In the genomic region with DNA sequence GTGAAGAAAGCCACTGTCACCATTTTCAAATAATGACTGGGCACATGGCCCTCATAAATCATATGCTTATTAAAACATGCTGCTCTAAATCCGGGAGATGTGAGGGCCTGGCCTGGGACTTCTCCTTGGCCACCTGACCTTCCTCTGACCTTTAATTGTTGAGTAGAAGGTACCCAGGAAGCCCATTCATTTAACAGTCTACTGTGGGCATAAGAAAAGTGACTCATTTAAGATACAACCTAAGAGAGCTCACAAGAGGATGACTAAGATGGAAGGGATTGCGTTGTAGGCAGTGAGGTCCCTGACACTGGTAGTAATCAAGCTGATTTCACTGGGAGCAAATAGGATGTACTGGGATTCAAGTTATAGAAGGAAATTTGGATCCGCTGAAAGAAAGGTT, we compare ENCODE assay signal across 19 cellular contexts.
DNase-seq lines count a peak whose midpoint lies in the region; ATAC-seq and TF ChIP-seq lines count a peak whose summit lies in the region.
"Had no signal": no experiment of that assay in that cellular context is flagged by ENCODE, and none has a peak within 500 bp of the region (broad histone marks: within the 10 kb centered on the region; RNA-seq: fewer than 3 reads in every experiment).

No MANE protein-coding gene starts in this region.

- no peak overlapping the region for H3K4me3 ChIP-seq in Panc1 (ENCODE audit: low read depth in 2 of 2, low read length in 2 of 2)

- peak; percentile 59 for DNase-seq in CD14-positive monocyte (ENCODE audit: low spot score)
- peak; percentile 15 for DNase-seq in M059J (ENCODE audit: low read depth)
- DNase-seq in Panc1 (ENCODE audit: low read depth, low spot score) = peak; percentile 2
- DNase-seq in kidney tubule cell (ENCODE audit: low spot score) = peak; percentile 4
- DNase-seq in pons (ENCODE audit: low spot score) = no peak
- DNase-seq in DMS 273 treated with DMSO at 0.1 percent for 48 hours (lab: John Stamatoyannopoulos, UW) = no peak
- DNase-seq in DMS153 treated with DMSO at 0.1 percent for 48 hours (lab: John Stamatoyannopoulos, UW; ENCODE audit: unreplicated experiment) = no peak
- DNase-seq: AML-193; Calu3; CD4-positive, alpha-beta memory T cell; DMS79 treated with DMSO at 0.1 percent for 48 hours; H9; Kasumi-1; NCI-H1048; NCI-H1694; NCI-H524; T-cell had no signal

- TF ChIP-seq CTCF in CD14-positive monocyte (IDR thresholded peaks at IDR 0.05) (no peak), Panc1 (IDR thresholded peaks at IDR 0.05) (no peak)

- no peaks in the 10 kb centered on the region for H3K9me3 ChIP-seq in Panc1 (ENCODE audit: control insufficient read depth, insufficient read depth, low read depth, low read length)

- H3K4me1 ChIP-seq in Panc1 (ENCODE audit: control insufficient read depth, insufficient read depth, low read length) = no peaks in the 10 kb centered on the region

- BruUV-seq in Panc1 (replicated peaks; lab: Mats Ljungman, UMichigan) = no TSS peak

- peaks cover 4 to 12% (median 6%) of the 10 kb centered on the region in 7 donors for H3K9me3 Mint-ChIP-seq in CD14-positive monocyte
- H3K9me3 Mint-ChIP-seq: H9, IgD-negative memory B cell, T-cell had no signal

- H3K27me3 Mint-ChIP-seq in CD14-positive monocyte (ENCODE audit: low read depth in 3 of 3) = peaks cover 0 to 5% (median 1%) of the 10 kb centered on the region in 3 donors
- H3K27me3 Mint-ChIP-seq: IgD-negative memory B cell had no signal

- H3K4me1 Mint-ChIP-seq in CD14-positive monocyte = peaks cover 57% of the 10 kb centered on the region
- H3K4me1 Mint-ChIP-seq: CD4-positive, alpha-beta memory T cell; T-cell had no signal

- H3K27ac ChIP-seq in Panc1 (ENCODE audit: low read length) = no peak overlapping the region

- H3K4me3 Mint-ChIP-seq in CD14-positive monocyte = peak overlapping the region in 1 of 2 donors; percentile 11
- H3K4me3 Mint-ChIP-seq: CD4-positive, alpha-beta memory T cell; H9; IgD-negative memory B cell; T-cell had no signal

- H3K36me3 ChIP-seq in Panc1 (ENCODE audit: control insufficient read depth, insufficient read depth, low read length) = no peaks in the 10 kb centered on the region

- POLR2A ChIA-PET in Panc1 (lab: Charles Lee) = no interaction called here

- intact Hi-C loops in CD14-positive monocyte (cut with micrococcal nuclease) = no loop called here
- intact Hi-C loops in Panc1 (cut with micrococcal nuclease; ENCODE audit: unreplicated experiment) = no loop called here

- H3K36me3 Mint-ChIP-seq in CD14-positive monocyte = no peaks in the 10 kb centered on the region
- H3K36me3 Mint-ChIP-seq: CD4-positive, alpha-beta memory T cell; T-cell had no signal

- peak overlapping the region in 6 of 7 donors; percentile 69 to 89 (median 86) for H3K27ac Mint-ChIP-seq in CD14-positive monocyte
- H3K27ac Mint-ChIP-seq: CD4-positive, alpha-beta memory T cell; IgD-negative memory B cell; T-cell had no signal

- in situ Hi-C loops in Panc1 (cut with HindIII; ENCODE audit: low pct_unique_long_range_greater_than_20kb, low sequenced_read_pairs) = no loop called here

- ATAC-seq in Panc1 (no peak), HG03159 (IDR thresholded peaks at IDR 0.05; ENCODE audit: unreplicated experiment) (no peak)
- ATAC-seq: T-cell had no signal

- 0 out of 2 replicates have a peak, but pooled peaks cover 3% of the 10 kb centered on the region for H3K27me3 ChIP-seq in Panc1 (ENCODE audit: control insufficient read depth, insufficient read depth, low read length)

- CTCF ChIA-PET in Panc1 (lab: Charles Lee) = no interaction called here

Comparison
In these comparisons a context has a peak if more than half of its experiments do, and no peak if none do; other contexts are left out.
1. DNase-seq: peak in CD14-positive monocyte (single experiment), M059J (single experiment), Panc1 (single experiment) and kidney tubule cell (single experiment); none in pons (single experiment), DMS 273 treated with DMSO at 0.1 percent for 48 hours (single experiment) and DMS153 treated with DMSO at 0.1 percent for 48 hours (single experiment).